Comparison of ENCODE assay signal across 1 cellular context in the genomic region with DNA sequence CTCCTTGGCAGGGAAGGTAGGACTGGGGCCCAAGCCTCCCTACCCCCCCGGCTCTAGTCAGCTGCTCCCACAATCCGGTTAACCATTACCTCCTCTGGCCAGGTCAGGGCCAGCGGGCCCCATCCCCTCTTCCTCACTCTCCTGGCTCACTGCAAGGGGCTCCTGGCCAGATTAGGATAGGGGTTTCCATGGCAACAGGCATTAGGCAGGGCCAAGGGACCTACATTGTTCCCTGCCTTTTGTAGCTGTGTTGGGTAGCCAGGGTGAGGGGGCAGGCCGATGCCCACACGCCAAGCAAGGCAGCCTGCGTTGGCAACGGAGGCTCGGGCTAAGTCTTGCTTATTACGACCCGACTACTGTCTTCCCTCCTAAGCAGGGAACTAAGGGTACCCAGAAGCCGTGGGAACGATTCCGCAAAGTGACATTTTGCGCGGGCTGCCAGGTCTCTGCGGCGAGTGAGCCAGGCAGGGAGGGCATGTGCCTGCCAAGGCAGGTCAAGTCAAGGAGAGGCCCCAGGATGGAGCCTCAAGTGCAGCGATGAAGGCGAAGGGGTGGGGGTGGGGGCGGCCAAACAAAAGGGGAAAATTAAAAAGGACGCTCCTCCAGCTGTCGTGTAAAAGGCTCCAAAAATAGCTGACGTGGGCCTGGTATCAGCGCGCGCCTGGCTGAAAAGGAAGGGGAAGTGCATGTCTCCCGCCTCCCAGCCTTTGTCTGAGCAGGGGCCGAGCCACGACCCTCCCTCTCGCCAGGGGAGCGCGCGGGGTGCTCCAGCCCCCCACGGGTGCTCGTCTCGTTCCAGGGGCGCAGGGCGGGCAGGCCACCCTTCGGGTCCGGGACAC.
TF ChIP-seq lines count a peak whose summit lies in the region.

No MANE protein-coding gene starts in this region.

TF ChIP-seq in HCT116, 20 proteins besides CTCF, POLR2A, EP300 and RAD21 (continued from another document):
- TF ChIP-seq ZBTB33 (IDR thresholded peaks at IDR 0.05; ENCODE audit: extremely low read depth, insufficient replicate concordance, low read length): no peak
- TF ChIP-seq FOSL1 (IDR thresholded peaks at IDR 0.05; ENCODE audit: low read depth): no peak
- TF ChIP-seq ZNF274 (IDR thresholded peaks at IDR 0.05; ENCODE audit: low read depth, low read length): no peak
- no peak for TF ChIP-seq ATF3 (IDR thresholded peaks at IDR 0.05)
- TF ChIP-seq ZFX (IDR thresholded peaks at IDR 0.05): no peak
